9 cellular contexts compared by ENCODE assay signal in the genomic region with DNA sequence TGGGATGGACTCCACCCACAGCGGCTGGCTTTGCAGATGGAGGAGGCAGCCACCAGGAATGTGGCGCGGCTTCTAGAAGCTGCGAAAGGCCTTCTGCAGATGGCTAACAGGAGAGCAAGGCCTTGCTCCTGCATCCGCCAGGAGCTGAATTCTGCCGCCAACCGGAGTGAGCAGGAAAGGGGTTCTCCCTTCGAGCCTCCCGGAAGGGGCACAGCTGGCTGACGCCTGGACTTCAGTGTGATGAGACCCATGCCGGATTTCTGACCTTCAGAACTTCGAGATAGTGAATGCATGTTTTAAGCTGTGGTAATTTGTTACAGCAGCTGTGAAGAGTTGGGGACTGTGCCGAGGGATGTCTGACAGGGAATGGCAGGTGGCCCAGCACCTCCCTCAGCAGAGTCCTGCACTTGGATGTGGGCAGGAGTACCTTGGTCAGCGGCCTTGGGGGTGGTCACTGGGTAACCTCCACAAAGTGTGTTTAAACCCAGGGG. TPM values are rescaled to one million over a fixed set of nuclear protein-coding genes. Genes with fewer than 3 reads are reported as not detected.
DNase-seq lines count a peak whose midpoint lies in the region; ATAC-seq and TF ChIP-seq lines count a peak whose summit lies in the region.
"Had no signal": no experiment of that assay in that cellular context is flagged by ENCODE, and none has a peak within 500 bp of the region (broad histone marks: within the 10 kb centered on the region; RNA-seq: fewer than 3 reads in every experiment).

No MANE protein-coding gene starts in this region.

- POLR2A ChIA-PET in naive thymus-derived CD8-positive, alpha-beta T cell (lab: Charles Lee): interaction anchor here (1.1 to 2.3 kb wide), 2 partner anchors 8 to 21 kb away, joined by 5 to 10 read pairs; a partner anchor contains a TSS

- intact Hi-C loops in Right ventricle myocardium inferior (cut with DNase I) (no loop called here), left cardiac atrium (cut with DNase I) (no loop called here), body of pancreas (cut with DNase I) (no loop called here)

- TF ChIP-seq CTCF in body of pancreas (IDR thresholded peaks at IDR 0.05): no peak

- H3K9me3 ChIP-seq in body of pancreas: no peaks in the 10 kb centered on the region

- 65 to 83% methylated on average over 3 to 14 of the region's 14 CpGs for WGBS in body of pancreas, 2 donors

- TF ChIP-seq POLR2A in body of pancreas (IDR thresholded peaks at IDR 0.05): no peak

- peak overlapping the region in 4 of 10 donors; percentile 50 to 79 (median 72) for H3K4me3 Mint-ChIP-seq in naive thymus-derived CD8-positive, alpha-beta T cell

- H3K4me1 Mint-ChIP-seq in naive thymus-derived CD8-positive, alpha-beta T cell: peaks cover 43 to 85% (median 80%) of the 10 kb centered on the region in 4 donors

- no peaks in the 10 kb centered on the region for H3K27me3 Mint-ChIP-seq in naive thymus-derived CD8-positive, alpha-beta T cell

- no peaks in the 10 kb centered on the region for H3K9me3 Mint-ChIP-seq in naive thymus-derived CD8-positive, alpha-beta T cell

- H3K27me3 ChIP-seq in body of pancreas: no peaks in the 10 kb centered on the region

- peak; percentile 23 for ATAC-seq in Right ventricle myocardium inferior
- ATAC-seq in left cardiac atrium: no peak
- no peak for ATAC-seq in naive thymus-derived CD8-positive, alpha-beta T cell
- no peak for ATAC-seq in HG02938 (IDR thresholded peaks at IDR 0.05; ENCODE audit: unreplicated experiment)
- no peak for ATAC-seq in body of pancreas

- H3K27ac Mint-ChIP-seq in naive thymus-derived CD8-positive, alpha-beta T cell: peak overlapping the region; percentile 84 to 96 (median 92)

- no peaks in the 10 kb centered on the region for H3K36me3 ChIP-seq in body of pancreas (replicated peaks in 1 of 2; ENCODE audit: insufficient read depth in 1 of 2, low read depth in 2 of 2)

- no peak overlapping the region for H3K4me3 ChIP-seq in body of pancreas

- peaks cover 28% of the 10 kb centered on the region for H3K4me1 ChIP-seq in body of pancreas

- H3K36me3 Mint-ChIP-seq in naive thymus-derived CD8-positive, alpha-beta T cell: peaks cover 0 to 43% (median 0%) of the 10 kb centered on the region in 3 donors

- DNase-seq in Right ventricle myocardium inferior (ENCODE audit: missing footprints): no peak
- no peak for DNase-seq in left cardiac atrium
- DNase-seq in dermis blood vessel endothelial cell: peak; percentile 46
- DNase-seq in naive thymus-derived CD8-positive, alpha-beta T cell: no peak
- no peak for DNase-seq in NOMO-1 (lab: John Stamatoyannopoulos, UW; ENCODE audit: unreplicated experiment in 2 of 2)
- DNase-seq in UCSD-AML1 (lab: John Stamatoyannopoulos, UW; ENCODE audit: unreplicated experiment): no peak
- DNase-seq in body of pancreas: no peak
- DNase-seq: stimulated activated CD8-positive, alpha-beta memory T cell treated with anti-CD3 and anti-CD28 coated beads, Interleukin-4, amount 100 ng/mL, for 48 hours had no signal

- H3K27ac ChIP-seq in body of pancreas: peak overlapping the region in 2 of 4 donors; percentile 4 to 72

RNA-seq across cellular contexts. Expression of a gene that starts 7.7 kb away (rescaled TPM):
- total RNA-seq in Right ventricle myocardium inferior (14.6 TPM), left cardiac atrium (10 to 100 TPM; 15.8 to 17.4 TPM), dermis blood vessel endothelial cell (19.4 and 23.8 TPM in 2 replicates), body of pancreas (10 to 100 TPM; 21.5 to 23.1 TPM)
- 10 to 100 TPM; 51.2 to 57.2 TPM for total RNA-seq in naive thymus-derived CD8-positive, alpha-beta T cell
- 10 to 100 TPM; 23.0 to 24.6 (median 23.3) TPM for polyA plus RNA-seq in naive thymus-derived CD8-positive, alpha-beta T cell

RNA-seq across cellular contexts. Expression of a gene that starts 32.1 kb away (rescaled TPM):
- total RNA-seq in Right ventricle myocardium inferior (71.6 TPM), left cardiac atrium (10 to 100 TPM; 47.5 to 70.0 TPM), dermis blood vessel endothelial cell (87.8 and 106 TPM in 2 replicates), body of pancreas (10 to 100 TPM; 33.6 to 46.4 TPM)
- total RNA-seq in naive thymus-derived CD8-positive, alpha-beta T cell: 100 to 1,000 TPM; 175 to 185 TPM
- polyA plus RNA-seq in naive thymus-derived CD8-positive, alpha-beta T cell: 10 to 100 TPM; 39.4 to 61.2 (median 41.6) TPM
